In genomic region chr2:134773372-134774073, GRCh38 we compare ENCODE assay signal across 13 cellular contexts. TPM values are rescaled to one million over a fixed set of nuclear protein-coding genes. Genes with fewer than 3 reads are reported as not detected.
DNase-seq lines count a peak whose midpoint lies in the region; ATAC-seq, FAIRE-seq and TF ChIP-seq lines count a peak whose summit lies in the region.
"Had no signal": no experiment of that assay in that cellular context is flagged by ENCODE, and none has a peak within 500 bp of the region (broad histone marks: within the 10 kb centered on the region; RNA-seq: fewer than 3 reads in every experiment).

No MANE protein-coding gene starts in this region.

- H3K4me2 ChIP-seq in endothelial cell of umbilical vein (ENCODE audit: insufficient read depth, low read length) = no peak overlapping the region
- no peak overlapping the region for H3K4me2 ChIP-seq in neuronal stem cell (ENCODE audit: insufficient read depth, low read length, poor library complexity, severe bottlenecking)

- WGBS in neuronal stem cell (ENCODE audit: extremely low coverage in 2 of 2, insufficient read length in 2 of 2, insufficient replicate concordance in 1 of 2), 2 donors = no CpG with 5 or more reads among the region's 9 CpGs

- no TSS peak for BruUV-seq in endothelial cell of umbilical vein (replicated peaks; lab: Mats Ljungman, UMichigan)

- H3K4me1 ChIP-seq in endothelial cell of umbilical vein (ENCODE audit: control insufficient read depth, extremely low read depth, insufficient read depth, low read length) = peaks cover 12% of the 10 kb centered on the region
- H3K4me1 ChIP-seq in neuronal stem cell (ENCODE audit: control insufficient read depth in 2 of 2, insufficient read depth in 1 of 2, low read depth in 1 of 2, low read length in 2 of 2) = peaks cover 8 to 30% of the 10 kb centered on the region in 2 donors
- H3K4me1 ChIP-seq: SJSA1 had no signal

- no peak overlapping the region for H3K4me3 ChIP-seq in endothelial cell of umbilical vein (replicated peaks in 1 of 3; ENCODE audit: insufficient read depth in 1 of 3, low read depth in 1 of 3, low read length in 3 of 3)
- no peak overlapping the region for H3K4me3 ChIP-seq in neuronal stem cell (ENCODE audit: low read length in 2 of 2)
- H3K4me3 ChIP-seq in WERI-Rb-1 (ENCODE audit: low read depth, low read length) = no peak overlapping the region
- H3K4me3 ChIP-seq: SJSA1 had no signal

- dilution Hi-C loops in endothelial cell of umbilical vein (cut with MboI; ENCODE audit: extremely low pct_ligation_motif_present, low sequenced_read_pairs) = no loop called here

- peaks cover 0 to 2% of the 10 kb centered on the region in 2 experiments for H3K27me3 ChIP-seq in endothelial cell of umbilical vein (ENCODE audit: control insufficient read depth in 2 of 2, insufficient read depth in 2 of 2, low read length in 2 of 2)
- H3K27me3 ChIP-seq in neuronal stem cell (ENCODE audit: control insufficient read depth in 3 of 3, insufficient read depth in 3 of 3, low read depth in 1 of 3, low read length in 3 of 3) = peaks cover 0 to 6% (median 0%) of the 10 kb centered on the region in 3 experiments
- peaks cover 50% of the 10 kb centered on the region for H3K27me3 ChIP-seq in WERI-Rb-1 (ENCODE audit: insufficient read depth, low read depth, severe bottlenecking)
- H3K27me3 ChIP-seq: SJSA1 had no signal

- no peak overlapping the region for H2BK120ac ChIP-seq in neuronal stem cell (ENCODE audit: low read depth, low read length)

- peak; percentile 52 for ATAC-seq in GM18867 (IDR thresholded peaks at IDR 0.05; ENCODE audit: unreplicated experiment)
- no peak for ATAC-seq in HG03280 (IDR thresholded peaks at IDR 0.05; ENCODE audit: unreplicated experiment)
- ATAC-seq: natural killer cell treated with Interleukin-12 subunit alpha and Interleukin-12 subunit beta and Interleukin-15 and Interleukin-18, amount 100 ng/mL, for 72 hours had no signal

- no peaks in the 10 kb centered on the region for H3K9me1 ChIP-seq in endothelial cell of umbilical vein (replicated peaks; ENCODE audit: control insufficient read depth, extremely low read depth, insufficient read depth, low read length)

- in situ Hi-C loops in KBM-7 (cut with MboI; ENCODE audit: low pct_unique_long_range_greater_than_20kb, low sequenced_read_pairs) = no loop called here

- no peak overlapping the region for H3K23ac ChIP-seq in neuronal stem cell (ENCODE audit: low read depth, low read length, poor library complexity)

- H4K20me1 ChIP-seq in endothelial cell of umbilical vein (replicated peaks; ENCODE audit: control insufficient read depth, extremely low read depth, insufficient read depth, low read length) = no peaks in the 10 kb centered on the region

- H3K36me3 ChIP-seq in endothelial cell of umbilical vein (ENCODE audit: control insufficient read depth in 2 of 2, extremely low read depth in 1 of 2, insufficient read depth in 2 of 2, low read length in 2 of 2) (no peaks in the 10 kb centered on the region), neuronal stem cell (replicated peaks in 1 of 2; ENCODE audit: control insufficient read depth in 2 of 2, insufficient read depth in 2 of 2, low read length in 2 of 2) (no peaks in the 10 kb centered on the region), WERI-Rb-1 (no peaks in the 10 kb centered on the region)
- H3K36me3 ChIP-seq: SJSA1 had no signal

- no peaks in the 10 kb centered on the region for H3K9me3 ChIP-seq in endothelial cell of umbilical vein (replicated peaks; ENCODE audit: control insufficient read depth, insufficient read depth, low read length)
- no peaks in the 10 kb centered on the region for H3K9me3 ChIP-seq in neuronal stem cell (replicated peaks in 1 of 2; ENCODE audit: control insufficient read depth in 2 of 2, insufficient read depth in 1 of 2, low read depth in 1 of 2, low read length in 2 of 2)
- H3K9me3 ChIP-seq in WERI-Rb-1 (ENCODE audit: severe bottlenecking) = no peaks in the 10 kb centered on the region
- H3K9me3 ChIP-seq: SJSA1 had no signal

- intact Hi-C loops in endothelial cell of umbilical vein (cut with micrococcal nuclease) = no loop called here

- POLR2A ChIA-PET in endothelial cell of umbilical vein (lab: Charles Lee) = no interaction called here

- H2AFZ ChIP-seq in endothelial cell of umbilical vein (ENCODE audit: low read depth, low read length) (peak overlapping the region; percentile 37), neuronal stem cell (ENCODE audit: low read length) (peak overlapping the region; percentile 68)

- CTCF ChIA-PET in endothelial cell of umbilical vein (lab: Charles Lee) = no interaction called here

- TF ChIP-seq CTCF in endothelial cell of umbilical vein (IDR thresholded peaks at IDR 0.05; ENCODE audit: extremely low read depth in 1 of 2, insufficient read depth in 1 of 2, low read depth in 1 of 2, low read length in 2 of 2) = no peak
- TF ChIP-seq CTCF in WERI-Rb-1 (IDR thresholded peaks at IDR 0.05; ENCODE audit: low read depth, low read length) = no peak

- no peaks in the 10 kb centered on the region for H3K79me1 ChIP-seq in neuronal stem cell (ENCODE audit: low read depth, low read length)

- no peak overlapping the region for H3K14ac ChIP-seq in neuronal stem cell (ENCODE audit: low read length)

- H4K91ac ChIP-seq in neuronal stem cell (ENCODE audit: low read depth, low read length, poor library complexity) = no peak overlapping the region

- no peak overlapping the region for H4K8ac ChIP-seq in neuronal stem cell (ENCODE audit: low read depth, low read length)

- no peak for TF ChIP-seq POLR2A in endothelial cell of umbilical vein (IDR thresholded peaks at IDR 0.05; ENCODE audit: low read depth, low read length)

- no peak overlapping the region for H3K27ac ChIP-seq in endothelial cell of umbilical vein (ENCODE audit: insufficient read depth, low read depth, low read length)
- peak overlapping the region; percentile 24 for H3K27ac ChIP-seq in neuronal stem cell (replicated peaks; ENCODE audit: low read length)
- H3K27ac ChIP-seq in WERI-Rb-1 = no peak overlapping the region
- H3K27ac ChIP-seq: SJSA1 had no signal

- H2BK15ac ChIP-seq in neuronal stem cell (ENCODE audit: low read length) = peak overlapping the region; percentile 3

- H3K9ac ChIP-seq in endothelial cell of umbilical vein (replicated peaks; ENCODE audit: extremely low read depth, insufficient read depth, low read length) (no peak overlapping the region), neuronal stem cell (ENCODE audit: low read depth, low read length, poor library complexity) (no peak overlapping the region)

- peak overlapping the region; percentile 55 for H3K18ac ChIP-seq in neuronal stem cell (ENCODE audit: low read length)

- no peak overlapping the region for H2BK5ac ChIP-seq in neuronal stem cell (ENCODE audit: low read length)

- H3K4ac ChIP-seq in neuronal stem cell (ENCODE audit: low read length) = no peak overlapping the region

- H2BK12ac ChIP-seq in neuronal stem cell (ENCODE audit: low read length) = no peak overlapping the region

- no peak for FAIRE-seq in endothelial cell of umbilical vein (lab: Jason Lieb, UNC)

- no peak overlapping the region for H2AK5ac ChIP-seq in neuronal stem cell (ENCODE audit: low read depth, low read length)

- no peaks in the 10 kb centered on the region for H3K79me2 ChIP-seq in endothelial cell of umbilical vein (ENCODE audit: control insufficient read depth, insufficient read depth, low read length)

- peak; percentile 31 for DNase-seq in NCI-H524 treated with DMSO at 0.1 percent for 48 hours (lab: John Stamatoyannopoulos, UW)
- peak; percentile 21 for DNase-seq in endothelial cell of umbilical vein (ENCODE audit: low read depth, low spot score)
- DNase-seq in neuronal stem cell (ENCODE audit: low spot score) = no peak
- DNase-seq in WERI-Rb-1 = no peak
- DNase-seq in KBM-7 = no peak
- no peak for DNase-seq in stimulated activated CD4-positive, alpha-beta T cell treated with anti-CD3 and anti-CD28 coated beads, Interleukin-4, amount 100 ng/mL, for 24 hours
- DNase-seq: activated CD4-positive, CD25-positive, alpha-beta regulatory T cell treated with anti-CD3 and anti-CD28 coated beads, Interleukin-2, amount 50 U/mL, for 72 hours; CD8-positive, alpha-beta memory T cell had no signal

TF ChIP-seq in endothelial cell of umbilical vein, 7 proteins besides CTCF, POLR2A, EP300 and RAD21:
- TF ChIP-seq FOS (IDR thresholded peaks at IDR 0.05; ENCODE audit: borderline replicate concordance, insufficient read depth, low read length) (no peak), JUN (IDR thresholded peaks at IDR 0.05; ENCODE audit: borderline replicate concordance, insufficient read depth, insufficient read length, low read depth) (no peak), MAX (IDR thresholded peaks at IDR 0.05; ENCODE audit: insufficient read depth, insufficient read length) (no peak), EZH2 (IDR thresholded peaks at IDR 0.05; ENCODE audit: borderline replicate concordance, low read depth, low read length, severe bottlenecking) (no peak), POLR2AphosphoS5 (IDR thresholded peaks at IDR 0.05; ENCODE audit: insufficient read depth, low read depth, low read length) (no peak), GATA2 (IDR thresholded peaks at IDR 0.05; ENCODE audit: insufficient read depth, insufficient read length, low read depth, low read length) (no peak), MYC (IDR thresholded peaks at IDR 0.05; ENCODE audit: low read depth, low read length) (no peak)

RNA-seq across cellular contexts. Expression of gene TMEM163, which starts 54.7 kb away (rescaled TPM):
- total RNA-seq in endothelial cell of umbilical vein = 1.0 and 1.3 TPM in 2 replicates
- 2.2 and 2.8 TPM in 2 replicates for polyA plus RNA-seq in endothelial cell of umbilical vein
- polyA plus RNA-seq in endothelial cell of umbilical vein (2011; cell fraction: cytosol; rRNA removed) = 3.3 and 4.1 TPM in 2 replicates
- 4.8 TPM in 2 replicates for polyA plus RNA-seq in endothelial cell of umbilical vein (2011; cell fraction: nucleus; rRNA removed)
- 0.33 and 2.6 TPM in 2 replicates for polyA plus RNA-seq in endothelial cell of umbilical vein (2012)
- 2.1 and 2.5 TPM in 2 replicates for polyA minus RNA-seq in endothelial cell of umbilical vein
- polyA minus RNA-seq in endothelial cell of umbilical vein (2011; cell fraction: cytosol; rRNA and poly(A)+ RNA removed) = not detected
- polyA minus RNA-seq in endothelial cell of umbilical vein (2011; cell fraction: nucleus; rRNA and poly(A)+ RNA removed) = 1.9 and 3.4 TPM in 2 replicates
- 8.5 TPM for polyA plus RNA-seq in neuronal stem cell (2013, experiment 1 of 2)
- 8.8 TPM for polyA plus RNA-seq in neuronal stem cell (2013, experiment 2 of 2)
- total RNA-seq: CD8-positive, alpha-beta memory T cell; H4; SJSA1 had no signal

Comparison
In these comparisons a context has a peak if more than half of its experiments do, and no peak if none do; other contexts are left out.
1. DNase-seq: peak in NCI-H524 treated with DMSO at 0.1 percent for 48 hours (single experiment) and endothelial cell of umbilical vein (single experiment); none in neuronal stem cell (single experiment), WERI-Rb-1 (single experiment), KBM-7 (single experiment) and stimulated activated CD4-positive, alpha-beta T cell treated with anti-CD3 and anti-CD28 coated beads, Interleukin-4, amount 100 ng/mL, for 24 hours (single experiment).